1 cellular context compared by ENCODE assay signal in the genomic region with DNA sequence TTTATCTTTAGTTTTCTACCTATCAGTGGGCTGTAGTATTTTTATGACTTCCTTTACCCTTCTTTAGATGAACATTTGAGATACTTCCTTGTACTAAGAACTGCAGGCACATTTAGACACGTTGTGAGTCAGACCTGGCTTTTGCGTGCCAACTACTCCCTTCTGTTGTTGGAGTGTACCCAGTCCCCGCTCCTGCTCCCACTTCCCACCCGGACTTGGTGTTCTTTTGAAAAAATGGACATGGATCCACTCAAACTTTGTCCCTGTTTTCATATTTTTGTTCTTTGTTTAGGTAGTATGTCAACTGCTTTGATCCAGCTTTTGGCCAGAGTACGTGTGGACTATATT.
TF ChIP-seq lines count a peak whose summit lies in the region.

No MANE protein-coding gene starts in this region.

TF ChIP-seq in SK-N-SH, 30 proteins besides CTCF, POLR2A, EP300 and RAD21 (continued from another document):
- TF ChIP-seq REST (IDR thresholded peaks at IDR 0.05; ENCODE audit: low read depth, low read length) = no peak
- no peak for TF ChIP-seq NFIC (IDR thresholded peaks at IDR 0.05; ENCODE audit: borderline replicate concordance)
- TF ChIP-seq GABPA (IDR thresholded peaks at IDR 0.05; ENCODE audit: low read depth) = no peak
- TF ChIP-seq RXRA (IDR thresholded peaks at IDR 0.05; ENCODE audit: borderline replicate concordance, low read depth) = no peak
- no peak for TF ChIP-seq NRF1 (IDR thresholded peaks at IDR 0.05; ENCODE audit: low read depth, low read length)
- no peak for TF ChIP-seq CHD2 (IDR thresholded peaks at IDR 0.05; ENCODE audit: low read length, partially characterized antibody)
- TF ChIP-seq, protein P1, sequence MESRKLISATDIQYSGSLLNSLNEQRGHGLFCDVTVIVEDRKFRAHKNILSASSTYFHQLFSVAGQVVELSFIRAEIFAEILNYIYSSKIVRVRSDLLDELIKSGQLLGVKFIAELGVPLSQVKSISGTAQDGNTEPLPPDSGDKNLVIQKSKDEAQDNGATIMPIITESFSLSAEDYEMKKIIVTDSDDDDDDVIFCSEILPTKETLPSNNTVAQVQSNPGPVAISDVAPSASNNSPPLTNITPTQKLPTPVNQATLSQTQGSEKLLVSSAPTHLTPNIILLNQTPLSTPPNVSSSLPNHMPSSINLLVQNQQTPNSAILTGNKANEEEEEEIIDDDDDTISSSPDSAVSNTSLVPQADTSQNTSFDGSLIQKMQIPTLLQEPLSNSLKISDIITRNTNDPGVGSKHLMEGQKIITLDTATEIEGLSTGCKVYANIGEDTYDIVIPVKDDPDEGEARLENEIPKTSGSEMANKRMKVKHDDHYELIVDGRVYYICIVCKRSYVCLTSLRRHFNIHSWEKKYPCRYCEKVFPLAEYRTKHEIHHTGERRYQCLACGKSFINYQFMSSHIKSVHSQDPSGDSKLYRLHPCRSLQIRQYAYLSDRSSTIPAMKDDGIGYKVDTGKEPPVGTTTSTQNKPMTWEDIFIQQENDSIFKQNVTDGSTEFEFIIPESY (IDR thresholded peaks at IDR 0.05; ENCODE audit: borderline replicate concordance, low read depth) = no peak
- TF ChIP-seq PBX3 (IDR thresholded peaks at IDR 0.05) = no peak
- no peak for TF ChIP-seq MEF2A (IDR thresholded peaks at IDR 0.05; ENCODE audit: borderline replicate concordance, low read depth)
- no peak for TF ChIP-seq POLR2AphosphoS5 (IDR thresholded peaks at IDR 0.05; ENCODE audit: low read depth, low read length)
- TF ChIP-seq, protein P2, sequence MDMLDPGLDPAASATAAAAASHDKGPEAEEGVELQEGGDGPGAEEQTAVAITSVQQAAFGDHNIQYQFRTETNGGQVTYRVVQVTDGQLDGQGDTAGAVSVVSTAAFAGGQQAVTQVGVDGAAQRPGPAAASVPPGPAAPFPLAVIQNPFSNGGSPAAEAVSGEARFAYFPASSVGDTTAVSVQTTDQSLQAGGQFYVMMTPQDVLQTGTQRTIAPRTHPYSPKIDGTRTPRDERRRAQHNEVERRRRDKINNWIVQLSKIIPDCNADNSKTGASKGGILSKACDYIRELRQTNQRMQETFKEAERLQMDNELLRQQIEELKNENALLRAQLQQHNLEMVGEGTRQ (IDR thresholded peaks at IDR 0.05; ENCODE audit: borderline replicate concordance, low read depth, low read length) = no peak
